Comparison of ENCODE assay signal across 1 cellular context in genomic region chr9:96383165-96383939, GRCh38.
TF ChIP-seq lines count a peak whose summit lies in the region.

SLC35D2 (minus strand) TSS chr9:96383711; CDS start chr9:96383634, 77 bp downstream.

TF ChIP-seq in H1, 55 proteins besides CTCF, POLR2A, EP300 and RAD21 (continued from another document):
- TF ChIP-seq, protein P1, sequence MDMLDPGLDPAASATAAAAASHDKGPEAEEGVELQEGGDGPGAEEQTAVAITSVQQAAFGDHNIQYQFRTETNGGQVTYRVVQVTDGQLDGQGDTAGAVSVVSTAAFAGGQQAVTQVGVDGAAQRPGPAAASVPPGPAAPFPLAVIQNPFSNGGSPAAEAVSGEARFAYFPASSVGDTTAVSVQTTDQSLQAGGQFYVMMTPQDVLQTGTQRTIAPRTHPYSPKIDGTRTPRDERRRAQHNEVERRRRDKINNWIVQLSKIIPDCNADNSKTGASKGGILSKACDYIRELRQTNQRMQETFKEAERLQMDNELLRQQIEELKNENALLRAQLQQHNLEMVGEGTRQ (IDR thresholded peaks at IDR 0.05; ENCODE audit: low read length): no peak
- TF ChIP-seq TBP (IDR thresholded peaks at IDR 0.05; ENCODE audit: low read depth, low read length) (peak; percentile 50; the same call in 1 of the 2 replicates), TAF7 (optimal IDR thresholded peaks at IDR 0.05; ENCODE audit: borderline replicate concordance, low read depth, low read length) (peak; percentile 31), CREB1 (IDR thresholded peaks at IDR 0.05) (no peak; the same call in 1 of the 2 replicates), MAX (IDR thresholded peaks at IDR 0.05) (no peak; the same call in 1 of the 2 replicates), GABPA (IDR thresholded peaks at IDR 0.05; ENCODE audit: borderline replicate concordance, insufficient read depth, low read length) (peak; percentile 53; the same call in 1 of the 2 replicates)
